ENCODE assay signal across 8 cellular contexts in genomic region chr1:155193275-155193990, GRCh38. TPM values are rescaled to one million over a fixed set of nuclear protein-coding genes. Genes with fewer than 3 reads are reported as not detected.
DNase-seq lines count a peak whose midpoint lies in the region; ATAC-seq and TF ChIP-seq lines count a peak whose summit lies in the region.

No MANE protein-coding gene starts in this region.

- H3K4me2 ChIP-seq in DOHH2 (ENCODE audit: low read length) (peak overlapping the region; percentile 87), GM23248 (ENCODE audit: unreplicated experiment) (peak overlapping the region; percentile 96), MM.1S (ENCODE audit: low read depth, low read length) (peak overlapping the region; percentile 97)

- intact Hi-C loops in thyroid gland (cut with DNase I) = no loop called here

- peaks cover 11% of the 10 kb centered on the region; the same call in 1 of the 2 replicates for H3F3A ChIP-seq in DOHH2 (ENCODE audit: control insufficient read depth, insufficient read depth)
- no peaks in the 10 kb centered on the region; the same call in 1 of the 2 replicates for H3F3A ChIP-seq in GM23248 (ENCODE audit: insufficient read depth)
- H3F3A ChIP-seq in MM.1S (ENCODE audit: insufficient read depth, low read length) = no peaks in the 10 kb centered on the region

- peak; percentile 99 for TF ChIP-seq CTCF in DOHH2 (IDR thresholded peaks at IDR 0.05; ENCODE audit: low read depth, low read length, poor library complexity, severe bottlenecking)
- peak; percentile 100 for TF ChIP-seq CTCF in MM.1S (IDR thresholded peaks at IDR 0.05; ENCODE audit: low read length)
- TF ChIP-seq CTCF in gastroesophageal sphincter (IDR thresholded peaks at IDR 0.05) = peak in 2 of 4 experiments; percentile 96 to 98
- peak; percentile 88 to 99 (median 96) for TF ChIP-seq CTCF in thyroid gland (IDR thresholded peaks at IDR 0.05)

- H4K20me1 ChIP-seq in DOHH2 (ENCODE audit: control insufficient read depth, insufficient read depth, low read depth, low read length) (no peaks in the 10 kb centered on the region), GM23248 (ENCODE audit: insufficient read depth) (no peaks in the 10 kb centered on the region), MM.1S (ENCODE audit: insufficient read depth, low read length) (no peaks in the 10 kb centered on the region)

- H3K36me3 ChIP-seq in DOHH2 (ENCODE audit: control insufficient read depth, low read length) (0 out of 2 replicates have a peak, but pooled peaks cover 5% of the 10 kb centered on the region), GM23248 (ENCODE audit: low read depth) (no peaks in the 10 kb centered on the region), MM.1S (replicated peaks; ENCODE audit: insufficient read depth, low read length) (no peaks in the 10 kb centered on the region), gastroesophageal sphincter (peaks cover 0 to 19% of the 10 kb centered on the region in 2 donors), thyroid gland (no peaks in the 10 kb centered on the region)

- H2AFZ ChIP-seq in GM23248 (peak overlapping the region; percentile 74), MM.1S (ENCODE audit: low read length) (peak overlapping the region; percentile 94)

- peak overlapping the region; percentile 83 for H3K4me3 Mint-ChIP-seq in activated naive CD4-positive, alpha-beta T cell treated with anti-CD3 and anti-CD28 coated beads, Interleukin-2, amount 10 ng/mL, durations not matched to agents 7 days and 5 days

- in situ Hi-C loops in GM23248 (cut with MboI) (no loop called here), SK-MEL-5 (cut with HindIII; ENCODE audit: low pct_unique_long_range_greater_than_20kb, low sequenced_read_pairs) (no loop called here)

- H3K9ac ChIP-seq in GM23248 (peak overlapping the region; percentile 89), MM.1S (ENCODE audit: low read length) (peak overlapping the region; percentile 31; the same call in 1 of the 2 replicates)

- peaks cover 22% of the 10 kb centered on the region for H3K36me3 Mint-ChIP-seq in activated naive CD4-positive, alpha-beta T cell treated with anti-CD3 and anti-CD28 coated beads, Interleukin-2, amount 10 ng/mL, durations not matched to agents 7 days and 5 days

- H3K4me1 Mint-ChIP-seq in activated naive CD4-positive, alpha-beta T cell treated with anti-CD3 and anti-CD28 coated beads, Interleukin-2, amount 10 ng/mL, durations not matched to agents 7 days and 5 days = peaks cover 39% of the 10 kb centered on the region

- H3K9me2 ChIP-seq in DOHH2 (replicated peaks; ENCODE audit: control insufficient read depth, low read length) = no peaks in the 10 kb centered on the region
- no peaks in the 10 kb centered on the region for H3K9me2 ChIP-seq in GM23248 (ENCODE audit: insufficient read depth)
- H3K9me2 ChIP-seq in MM.1S (replicated peaks; ENCODE audit: insufficient read depth, low read length) = no peaks in the 10 kb centered on the region

- H3K27ac Mint-ChIP-seq in activated naive CD4-positive, alpha-beta T cell treated with anti-CD3 and anti-CD28 coated beads, Interleukin-2, amount 10 ng/mL, durations not matched to agents 7 days and 5 days = peak overlapping the region; percentile 99

- H3K27ac ChIP-seq in DOHH2 (ENCODE audit: low read depth, low read length) (peak overlapping the region; percentile 80), GM23248 (peak overlapping the region; percentile 92), MM.1S (ENCODE audit: low read length) (no peak overlapping the region), gastroesophageal sphincter (peak overlapping the region; percentile 78 to 94 (median 92)), thyroid gland (peak overlapping the region; percentile 84 to 96 (median 85))

- H3K27me3 ChIP-seq in DOHH2 (ENCODE audit: control insufficient read depth, low read length) (no peaks in the 10 kb centered on the region), GM23248 (replicated peaks; ENCODE audit: insufficient read depth) (no peaks in the 10 kb centered on the region), MM.1S (replicated peaks; ENCODE audit: insufficient read depth, low read length) (peaks cover 57% of the 10 kb centered on the region), gastroesophageal sphincter (no peaks in the 10 kb centered on the region), thyroid gland (no peaks in the 10 kb centered on the region)

- H3K4me3 ChIP-seq in DOHH2 (ENCODE audit: low read length) = peak overlapping the region; percentile 82
- H3K4me3 ChIP-seq in GM23248 = peak overlapping the region; percentile 82
- peak overlapping the region; percentile 61 for H3K4me3 ChIP-seq in MM.1S (ENCODE audit: low read length)
- H3K4me3 ChIP-seq in gastroesophageal sphincter = peak overlapping the region; percentile 39 to 74
- H3K4me3 ChIP-seq in thyroid gland (replicated peaks in 1 of 3) = peak overlapping the region in 2 of 3 donors; percentile 45 to 47

- peak; percentile 87 for ATAC-seq in gastroesophageal sphincter

- 1 to 2% methylated on average over 29 to 38 of the region's 38 CpGs for WGBS in GM23248 (ENCODE audit: low coverage in 1 of 2, low lambda C conversion rate in 2 of 2, missing lambda C conversion rate in 2 of 2), 2 experiments
- WGBS in gastroesophageal sphincter (ENCODE audit: low coverage in 1 of 2), 2 donors = 0% methylated on average over 23 of the region's 38 CpGs; no CpG with 5 or more reads in 1 of the 2 donors
- 1% methylated on average over 30 to 37 of the region's 38 CpGs for WGBS in thyroid gland, 2 donors

- no peaks in the 10 kb centered on the region for H3K27me3 Mint-ChIP-seq in activated naive CD4-positive, alpha-beta T cell treated with anti-CD3 and anti-CD28 coated beads, Interleukin-2, amount 10 ng/mL, durations not matched to agents 7 days and 5 days

- H3K9me3 ChIP-seq in DOHH2 (ENCODE audit: control insufficient read depth, insufficient read depth, low read length) = no peaks in the 10 kb centered on the region
- no peaks in the 10 kb centered on the region for H3K9me3 ChIP-seq in GM23248 (ENCODE audit: low read depth)
- no peaks in the 10 kb centered on the region for H3K9me3 ChIP-seq in MM.1S (replicated peaks; ENCODE audit: insufficient read depth, low read length)
- H3K9me3 ChIP-seq in gastroesophageal sphincter = no peaks in the 10 kb centered on the region
- H3K9me3 ChIP-seq in thyroid gland = no peaks in the 10 kb centered on the region

- no peak for TF ChIP-seq EP300 in gastroesophageal sphincter (IDR thresholded peaks at IDR 0.05)

- CTCF ChIA-PET in activated naive CD4-positive, alpha-beta T cell treated with anti-CD3 and anti-CD28 coated beads, Interleukin-2, amount 10 ng/mL, durations not matched to agents 7 days and 5 days (lab: Charles Lee) = interaction anchor here (0.8 to 3.8 kb wide), 11 partner anchors 9 to 109 kb away, joined by 3 to 56 read pairs (median 4); partner anchors contain the start of genes KRTCAP2, MTX1, THBS3 and TRIM46

- no peaks in the 10 kb centered on the region for H3K9me3 Mint-ChIP-seq in activated naive CD4-positive, alpha-beta T cell treated with anti-CD3 and anti-CD28 coated beads, Interleukin-2, amount 10 ng/mL, durations not matched to agents 7 days and 5 days

- TF ChIP-seq POLR2A in gastroesophageal sphincter (IDR thresholded peaks at IDR 0.05) (peak; percentile 50 to 63), thyroid gland (IDR thresholded peaks at IDR 0.05) (peak in 1 of 2 donors; percentile 62)

- H3K79me2 ChIP-seq in DOHH2 (ENCODE audit: control insufficient read depth, low read length) (no peaks in the 10 kb centered on the region; the same call in 1 of the 2 replicates), GM23248 (ENCODE audit: insufficient read depth) (peaks cover 20% of the 10 kb centered on the region), MM.1S (ENCODE audit: low read length) (no peaks in the 10 kb centered on the region)

- H3K4me1 ChIP-seq in DOHH2 (ENCODE audit: control insufficient read depth, low read length) (peaks cover 34% of the 10 kb centered on the region), GM23248 (ENCODE audit: insufficient read depth) (peaks cover 16% of the 10 kb centered on the region), MM.1S (ENCODE audit: low read length) (peaks cover 15% of the 10 kb centered on the region; the same call in 1 of the 2 replicates), gastroesophageal sphincter (peaks cover 0 to 55% (median 17%) of the 10 kb centered on the region in 3 donors), thyroid gland (peaks cover 9 to 34% of the 10 kb centered on the region in 2 donors)

- peak; percentile 94 for DNase-seq in GM23248
- DNase-seq in MM.1S = peak; percentile 76
- DNase-seq in SK-MEL-5 (ENCODE audit: low read depth, low spot score) = peak; percentile 92
- peak; percentile 81 for DNase-seq in activated naive CD4-positive, alpha-beta T cell treated with anti-CD3 and anti-CD28 coated beads, Interleukin-2, amount 10 ng/mL, durations not matched to agents 7 days and 5 days
- peak; percentile 43 for DNase-seq in occipital lobe (lab: John Stamatoyannopoulos, UW)
- peak; percentile 90 to 94 for DNase-seq in thyroid gland

RNA-seq across cellular contexts. Expression of gene THBS3, which starts 14.3 kb away (rescaled TPM):
- total RNA-seq in GM23248 (2014; rRNA removed; shearing (Covaris generic)) = 20.6 and 21.4 TPM in 2 replicates
- polyA plus RNA-seq in GM23248 (2016; fragmentation: Nextera tagmentation; extraction: Ambion mirVana) = 14.9 and 16.6 TPM in 2 replicates
- 11.4 and 12.1 TPM in 2 replicates for total RNA-seq in SK-MEL-5 (2014; rRNA removed; shearing (Covaris generic))
- polyA plus RNA-seq in SK-MEL-5 (2015; cell fraction: cytosol; rRNA removed) = 7.4 and 11.9 TPM in 2 replicates
- 240 and 332 TPM in 2 replicates for polyA plus RNA-seq in SK-MEL-5 (2015; cell fraction: nucleus; rRNA removed)
- 10 to 100 TPM; 17.9 to 25.6 (median 20.1) TPM for total RNA-seq in gastroesophageal sphincter
- total RNA-seq in occipital lobe = 8.3 TPM
- total RNA-seq in thyroid gland = 10 to 100 TPM in 3 of 4 donors, 1 to 10 TPM in 1; 8.5 to 25.7 (median 18.2) TPM

RNA-seq across cellular contexts. Expression of gene MTX1, which starts 15.1 kb away (rescaled TPM):
- total RNA-seq in GM23248 (2014; rRNA removed; shearing (Covaris generic)) = 39.6 and 61.4 TPM in 2 replicates
- 69.2 and 78.6 TPM in 2 replicates for polyA plus RNA-seq in GM23248 (2016; fragmentation: Nextera tagmentation; extraction: Ambion mirVana)
- 128 and 140 TPM in 2 replicates for total RNA-seq in SK-MEL-5 (2014; rRNA removed; shearing (Covaris generic))
- 103 and 134 TPM in 2 replicates for polyA plus RNA-seq in SK-MEL-5 (2015; cell fraction: cytosol; rRNA removed)
- 89.4 and 96.7 TPM in 2 replicates for polyA plus RNA-seq in SK-MEL-5 (2015; cell fraction: nucleus; rRNA removed)
- 10 to 100 TPM; 28.3 to 36.0 (median 32.6) TPM for total RNA-seq in gastroesophageal sphincter
- 15.3 TPM for total RNA-seq in occipital lobe
- 10 to 100 TPM; 37.9 to 75.5 (median 52.1) TPM for total RNA-seq in thyroid gland

RNA-seq across cellular contexts. Expression of gene TRIM46, which starts 19.8 kb away (rescaled TPM):
- 3.4 TPM in 2 replicates for total RNA-seq in GM23248 (2014; rRNA removed; shearing (Covaris generic))
- polyA plus RNA-seq in GM23248 (2016; fragmentation: Nextera tagmentation; extraction: Ambion mirVana) = 1.6 and 2.1 TPM in 2 replicates
- total RNA-seq in SK-MEL-5 (2014; rRNA removed; shearing (Covaris generic)) = 0.85 and 1.3 TPM in 2 replicates
- 1.4 and 2.1 TPM in 2 replicates for polyA plus RNA-seq in SK-MEL-5 (2015; cell fraction: cytosol; rRNA removed)
- polyA plus RNA-seq in SK-MEL-5 (2015; cell fraction: nucleus; rRNA removed) = 5.1 and 6.7 TPM in 2 replicates
- total RNA-seq in gastroesophageal sphincter = 1 to 10 TPM in 1 of 4 donors, under 1 TPM in 2, not detected in 1; 0.35 to 1.9 (median 0.40) TPM
- total RNA-seq in occipital lobe = 21.1 TPM
- under 1 TPM in 1 of 4 donors, not detected in 3; 0.45 TPM for total RNA-seq in thyroid gland

RNA-seq across cellular contexts. Expression of gene KRTCAP2, which starts 20.3 kb away (rescaled TPM):
- total RNA-seq in GM23248 (2014; rRNA removed; shearing (Covaris generic)) = 92.7 and 189 TPM in 2 replicates
- 480 and 484 TPM in 2 replicates for polyA plus RNA-seq in GM23248 (2016; fragmentation: Nextera tagmentation; extraction: Ambion mirVana)
- total RNA-seq in SK-MEL-5 (2014; rRNA removed; shearing (Covaris generic)) = 326 and 369 TPM in 2 replicates
- 329 and 572 TPM in 2 replicates for polyA plus RNA-seq in SK-MEL-5 (2015; cell fraction: cytosol; rRNA removed)
- polyA plus RNA-seq in SK-MEL-5 (2015; cell fraction: nucleus; rRNA removed) = 87.2 and 116 TPM in 2 replicates
- total RNA-seq in gastroesophageal sphincter (100 to 1,000 TPM in 1 of 4 donors, 10 to 100 TPM in 3; 80.8 to 144 (median 92.3) TPM), occipital lobe (59.0 TPM), thyroid gland (100 to 1,000 TPM in 3 of 4 donors, 10 to 100 TPM in 1; 79.8 to 263 (median 162) TPM)

RNA-seq across cellular contexts. Expression of gene DPM3, which starts 53.1 kb away (rescaled TPM):
- total RNA-seq in GM23248 (2014; rRNA removed; shearing (Covaris generic)) = 21.8 and 50.7 TPM in 2 replicates
- 75.3 and 82.3 TPM in 2 replicates for polyA plus RNA-seq in GM23248 (2016; fragmentation: Nextera tagmentation; extraction: Ambion mirVana)
- total RNA-seq in SK-MEL-5 (2014; rRNA removed; shearing (Covaris generic)) = 28.5 and 36.9 TPM in 2 replicates
- polyA plus RNA-seq in SK-MEL-5 (2015; cell fraction: cytosol; rRNA removed) = 34.7 and 122 TPM in 2 replicates
- 16.6 and 27.6 TPM in 2 replicates for polyA plus RNA-seq in SK-MEL-5 (2015; cell fraction: nucleus; rRNA removed)
- total RNA-seq in gastroesophageal sphincter = 100 to 1,000 TPM in 2 of 4 donors, 10 to 100 TPM in 2; 57.9 to 128 (median 87.7) TPM
- 12.0 TPM for total RNA-seq in occipital lobe
- 100 to 1,000 TPM in 2 of 4 donors, 10 to 100 TPM in 2; 43.3 to 154 (median 94.8) TPM for total RNA-seq in thyroid gland

Comparison
In these comparisons a context has a peak if more than half of its experiments do, and no peak if none do; other contexts are left out.
1. DNase-seq: peak in every context shown above with its lines; median percentile 94 in GM23248; 92 in SK-MEL-5; 92 in thyroid gland; 81 in activated naive CD4-positive, alpha-beta T cell treated with anti-CD3 and anti-CD28 coated beads, Interleukin-2, amount 10 ng/mL, durations not matched to agents 7 days and 5 days; 76 in MM.1S; 43 in occipital lobe.